In genomic region chr1:41739061-41739955, GRCh38 we compare ENCODE assay signal across 8 cellular contexts.
A peak's percentile ranks its signal among the peaks of the same experiment; 100 is the strongest.
DNase-seq lines count a peak whose midpoint lies in the region.

No MANE protein-coding gene starts in this region.

- H3K4me2 ChIP-seq in skeletal muscle satellite cell (ENCODE audit: low read length) = peak overlapping the region; percentile 63

- peak overlapping the region; percentile 68 for H3K9ac ChIP-seq in skeletal muscle satellite cell (ENCODE audit: low read depth, low read length)

- peaks cover 47% of the 10 kb centered on the region for H3K4me1 ChIP-seq in skeletal muscle satellite cell (ENCODE audit: control insufficient read depth, insufficient read depth, low read length)

- H3K36me3 Mint-ChIP-seq in activated T-helper 2 cell treated with anti-CD3 and anti-CD28 coated beads, Interferon-gamma antibody, Interleukin-2, Interleukin-4, amounts not matched to agents 10 μg/mL and 5 μg/mL and 100 μg/mL, durations not matched to agents 14 hours and 24 hours and 36 hours (ENCODE audit: low read depth) = no peaks in the 10 kb centered on the region

- no peaks in the 10 kb centered on the region for H3K9me3 Mint-ChIP-seq in activated T-helper 2 cell treated with anti-CD3 and anti-CD28 coated beads, Interferon-gamma antibody, Interleukin-2, Interleukin-4, amounts not matched to agents 10 μg/mL and 5 μg/mL and 100 μg/mL, durations not matched to agents 14 hours and 24 hours and 36 hours

- H3K27me3 ChIP-seq in skeletal muscle satellite cell (ENCODE audit: control insufficient read depth, insufficient read depth, low read length) = no peaks in the 10 kb centered on the region

- H3K36me3 ChIP-seq in skeletal muscle satellite cell (ENCODE audit: insufficient read depth, low read length) = no peaks in the 10 kb centered on the region

- H3K4me3 ChIP-seq in skeletal muscle satellite cell (ENCODE audit: low read length) = peak overlapping the region; percentile 46

- H3K9me3 ChIP-seq in skeletal muscle satellite cell (replicated peaks; ENCODE audit: low read length) = no peaks in the 10 kb centered on the region

- peak overlapping the region; percentile 95 for H3K27ac Mint-ChIP-seq in activated T-helper 2 cell treated with anti-CD3 and anti-CD28 coated beads, Interferon-gamma antibody, Interleukin-2, Interleukin-4, amounts not matched to agents 10 μg/mL and 5 μg/mL and 100 μg/mL, durations not matched to agents 14 hours and 24 hours and 36 hours

- DNase-seq in DMS 273 (lab: John Stamatoyannopoulos, UW; ENCODE audit: unreplicated experiment) = peak; percentile 81
- DNase-seq in GOT3 (lab: John Stamatoyannopoulos, UW) = peak; percentile 43
- peak; percentile 98 for DNase-seq in NOMO-1 treated with dmso at 0.1 percent for 144 hours (lab: John Stamatoyannopoulos, UW; ENCODE audit: unreplicated experiment)
- DNase-seq in activated T-helper 2 cell treated with anti-CD3 and anti-CD28 coated beads, Interferon-gamma antibody, Interleukin-2, Interleukin-4, amounts not matched to agents 10 μg/mL and 5 μg/mL and 100 μg/mL, durations not matched to agents 14 hours and 24 hours and 36 hours (ENCODE audit: low spot score) = peak; percentile 63
- DNase-seq in globus pallidus (ENCODE audit: low spot score) = peak; percentile 60
- DNase-seq in NCI-H748 (lab: John Stamatoyannopoulos, UW; ENCODE audit: unreplicated experiment) = no peak
- DNase-seq in DMS53 treated with DMSO at 0.1 percent for 48 hours (lab: John Stamatoyannopoulos, UW; ENCODE audit: unreplicated experiment) = no peak

- H3K4me1 Mint-ChIP-seq in activated T-helper 2 cell treated with anti-CD3 and anti-CD28 coated beads, Interferon-gamma antibody, Interleukin-2, Interleukin-4, amounts not matched to agents 10 μg/mL and 5 μg/mL and 100 μg/mL, durations not matched to agents 14 hours and 24 hours and 36 hours (ENCODE audit: low read depth) = peaks cover 88% of the 10 kb centered on the region

- peak overlapping the region; percentile 64 for H3K4me3 Mint-ChIP-seq in activated T-helper 2 cell treated with anti-CD3 and anti-CD28 coated beads, Interferon-gamma antibody, Interleukin-2, Interleukin-4, amounts not matched to agents 10 μg/mL and 5 μg/mL and 100 μg/mL, durations not matched to agents 14 hours and 24 hours and 36 hours (ENCODE audit: low read depth)

- no peaks in the 10 kb centered on the region for H3K27me3 Mint-ChIP-seq in activated T-helper 2 cell treated with anti-CD3 and anti-CD28 coated beads, Interferon-gamma antibody, Interleukin-2, Interleukin-4, amounts not matched to agents 10 μg/mL and 5 μg/mL and 100 μg/mL, durations not matched to agents 14 hours and 24 hours and 36 hours (ENCODE audit: low read depth)

- intact Hi-C loops in activated T-helper 2 cell treated with anti-CD3 and anti-CD28 coated beads, Interferon-gamma antibody, Interleukin-2, Interleukin-4, amounts not matched to agents 10 μg/mL and 5 μg/mL and 100 μg/mL, durations not matched to agents 14 hours and 24 hours and 36 hours (cut with micrococcal nuclease) = loop anchor here (1.0 to 2.0 kb wide), 5 partner anchors 11 to 98 kb away; no protein-coding TSS in a partner anchor

Comparison
In these comparisons a context has a peak if more than half of its experiments do, and no peak if none do; other contexts are left out.
1. DNase-seq: peak in DMS 273 (single experiment), GOT3 (single experiment), NOMO-1 treated with dmso at 0.1 percent for 144 hours (single experiment), activated T-helper 2 cell treated with anti-CD3 and anti-CD28 coated beads, Interferon-gamma antibody, Interleukin-2, Interleukin-4, amounts not matched to agents 10 μg/mL and 5 μg/mL and 100 μg/mL, durations not matched to agents 14 hours and 24 hours and 36 hours (single experiment) and globus pallidus (single experiment); none in NCI-H748 (single experiment) and DMS53 treated with DMSO at 0.1 percent for 48 hours (single experiment).